Comparison of ENCODE assay signal across 8 cellular contexts in genomic region chr2:164841719-164842623, GRCh38. TPM values are rescaled to one million over a fixed set of nuclear protein-coding genes. Genes with fewer than 3 reads are reported as not detected.
DNase-seq lines count a peak whose midpoint lies in the region; ATAC-seq and TF ChIP-seq lines count a peak whose summit lies in the region.

Gene COBLL1, minus strand, starts transcription at chr2:164841823. Its CDS starts 627 bp downstream, at chr2:164841196.

- intact Hi-C loops in upper lobe of right lung (cut with DNase I), result no loop called here

- peak within 1 kb of the TSS; percentile 54 for H3K4me3 Mint-ChIP-seq in natural killer cell treated with Interleukin-12 subunit alpha and Interleukin-12 subunit beta and Interleukin-15 and Interleukin-18, amount 100 ng/mL, for 72 hours

- H3K36me3 Mint-ChIP-seq in natural killer cell treated with Interleukin-12 subunit alpha and Interleukin-12 subunit beta and Interleukin-15 and Interleukin-18, amount 100 ng/mL, for 72 hours, result no peaks in the 10 kb centered on the region

- DNase-seq in C1 segment of cervical spinal cord (lab: John Stamatoyannopoulos, UW) (peak in 9 of 14 donors; percentile 16 to 74 (median 47)), NCI-H526 (lab: John Stamatoyannopoulos, UW) (peak; percentile 78 to 92), activated gamma-delta T cell (lab: John Stamatoyannopoulos, UW) (peak; percentile 6), foreskin keratinocyte (peak; percentile 82 to 92), upper lobe of right lung (peak; percentile 92)
- peak; percentile 61 for DNase-seq in natural killer cell treated with Interleukin-12 subunit alpha and Interleukin-12 subunit beta and Interleukin-15 and Interleukin-18, amount 100 ng/mL, for 72 hours (ENCODE audit: low spot score)

- no peaks in the 10 kb centered on the region for H3K27me3 ChIP-seq in foreskin keratinocyte
- no peaks in the 10 kb centered on the region for H3K27me3 ChIP-seq in upper lobe of right lung

- ATAC-seq in GM19025 (IDR thresholded peaks at IDR 0.05; ENCODE audit: low read depth, unreplicated experiment), result peak; percentile 56
- peak; percentile 64 for ATAC-seq in HG03139 (IDR thresholded peaks at IDR 0.05; ENCODE audit: unreplicated experiment)
- ATAC-seq in foreskin keratinocyte, result peak; percentile 81
- peak; percentile 71 to 73 for ATAC-seq in natural killer cell treated with Interleukin-12 subunit alpha and Interleukin-12 subunit beta and Interleukin-15 and Interleukin-18, amount 100 ng/mL, for 72 hours
- ATAC-seq in upper lobe of right lung, result peak; percentile 82

- H3K27me3 Mint-ChIP-seq in natural killer cell treated with Interleukin-12 subunit alpha and Interleukin-12 subunit beta and Interleukin-15 and Interleukin-18, amount 100 ng/mL, for 72 hours, result peaks cover 13 to 22% of the 10 kb centered on the region in 2 donors

- no peaks in the 10 kb centered on the region for H3K36me3 ChIP-seq in upper lobe of right lung

- H3K4me1 ChIP-seq in foreskin keratinocyte, result peaks cover 28% of the 10 kb centered on the region
- H3K4me1 ChIP-seq in upper lobe of right lung, result peaks cover 6% of the 10 kb centered on the region

- H3K27ac Mint-ChIP-seq in natural killer cell treated with Interleukin-12 subunit alpha and Interleukin-12 subunit beta and Interleukin-15 and Interleukin-18, amount 100 ng/mL, for 72 hours, result no peak within 1 kb of the TSS

- peaks cover 0 to 8% of the 10 kb centered on the region in 2 donors for H3K4me1 Mint-ChIP-seq in natural killer cell treated with Interleukin-12 subunit alpha and Interleukin-12 subunit beta and Interleukin-15 and Interleukin-18, amount 100 ng/mL, for 72 hours (ENCODE audit: low read depth in 2 of 2)

- peak within 1 kb of the TSS; percentile 76 for H3K27ac ChIP-seq in foreskin keratinocyte
- peak within 1 kb of the TSS; percentile 93 for H3K27ac ChIP-seq in upper lobe of right lung

- no peaks in the 10 kb centered on the region for H3K9me3 Mint-ChIP-seq in natural killer cell treated with Interleukin-12 subunit alpha and Interleukin-12 subunit beta and Interleukin-15 and Interleukin-18, amount 100 ng/mL, for 72 hours

- TF ChIP-seq CTCF in foreskin keratinocyte (conservative IDR thresholded peaks at IDR 0.05) (peak; percentile 82), upper lobe of right lung (IDR thresholded peaks at IDR 0.05) (peak; percentile 78)

- no peaks in the 10 kb centered on the region for H3K9me3 ChIP-seq in upper lobe of right lung

- H3K4me3 ChIP-seq in upper lobe of right lung, result peak within 1 kb of the TSS; percentile 80

RNA-seq across cellular contexts. Expression of gene COBLL1, which starts in this region (rescaled TPM):
- total RNA-seq in foreskin keratinocyte, result 14.5 and 20.0 TPM in 2 replicates
- 2.8 and 4.3 TPM in 2 replicates for polyA plus RNA-seq in foreskin keratinocyte
- total RNA-seq in natural killer cell treated with Interleukin-12 subunit alpha and Interleukin-12 subunit beta and Interleukin-15 and Interleukin-18, amount 100 ng/mL, for 72 hours, result 1 to 10 TPM in 1 of 2 donors, under 1 TPM in 1; 0.19 to 3.1 TPM
- 95.3 TPM for total RNA-seq in upper lobe of right lung

Comparison
In these comparisons a context has a peak if more than half of its experiments do, and no peak if none do; other contexts are left out.
1. Peak in every context shown above with its lines: DNase-seq, ATAC-seq, H3K4me3 ChIP-seq and H3K27ac ChIP-seq.
2. DNase-seq: peak in every context shown above with its lines; median percentile 92 in upper lobe of right lung; 87 in foreskin keratinocyte; 85 in NCI-H526; 61 in natural killer cell treated with Interleukin-12 subunit alpha and Interleukin-12 subunit beta and Interleukin-15 and Interleukin-18, amount 100 ng/mL, for 72 hours; 47 in C1 segment of cervical spinal cord; 6 in activated gamma-delta T cell.